25 cellular contexts compared by ENCODE assay signal in genomic region chr10:103877861-103878260, GRCh38. TPM values are rescaled to one million over a fixed set of nuclear protein-coding genes. Genes with fewer than 3 reads are reported as not detected.
DNase-seq lines count a peak whose midpoint lies in the region; ATAC-seq and TF ChIP-seq lines count a peak whose summit lies in the region.
"Had no signal": no experiment of that assay in that cellular context is flagged by ENCODE, and none has a peak within 500 bp of the region (broad histone marks: within the 10 kb centered on the region; RNA-seq: fewer than 3 reads in every experiment).

No MANE protein-coding gene starts in this region.

- no peaks in the 10 kb centered on the region for H3K27me3 ChIP-seq in esophagus squamous epithelium
- H3K27me3 ChIP-seq in trophoblast cell (ENCODE audit: insufficient read depth, low read length): no peaks in the 10 kb centered on the region
- H3K27me3 ChIP-seq: SJCRH30 had no signal

- H3K36me3 ChIP-seq in esophagus squamous epithelium (peaks cover 0 to 72% (median 0%) of the 10 kb centered on the region in 3 donors), trophoblast cell (ENCODE audit: control insufficient read depth in 1 of 2, insufficient read depth in 2 of 2, low read length in 2 of 2) (peaks cover 0 to 2% of the 10 kb centered on the region in 2 experiments)
- H3K36me3 ChIP-seq: SJCRH30 had no signal

- peak overlapping the region; percentile 26 for H4K91ac ChIP-seq in trophoblast cell (ENCODE audit: low read depth, low read length)

- H3K27me3 Mint-ChIP-seq in activated naive CD8-positive, alpha-beta T cell treated with anti-CD3 and anti-CD28 coated beads, Interleukin-2, amount 50 U/mL, for 24 hours: no peaks in the 10 kb centered on the region
- H3K27me3 Mint-ChIP-seq in activated naive CD8-positive, alpha-beta T cell treated with anti-CD3 and anti-CD28 coated beads for 36 hours: no peaks in the 10 kb centered on the region
- H3K27me3 Mint-ChIP-seq: CD4-positive, alpha-beta memory T cell had no signal

- H3K79me2 ChIP-seq in trophoblast cell (ENCODE audit: control insufficient read depth, insufficient read depth, low read length, poor library complexity): no peaks in the 10 kb centered on the region

- H2AK5ac ChIP-seq in trophoblast cell (ENCODE audit: low read length): peak overlapping the region; percentile 2

- no peak for DNase-seq in activated naive CD8-positive, alpha-beta T cell treated with anti-CD3 and anti-CD28 coated beads, Interleukin-2, amount 50 U/mL, for 24 hours
- no peak for DNase-seq in activated naive CD8-positive, alpha-beta T cell treated with anti-CD3 and anti-CD28 coated beads for 36 hours
- DNase-seq in esophagus squamous epithelium (lab: John Stamatoyannopoulos, UW) (no peak), trophoblast cell (no peak), left colon (no peak), substantia nigra (lab: John Stamatoyannopoulos, UW) (no peak), activated gamma-delta T cell treated with Interleukin-2 at 50 U/mL for 16 hours (no peak)
- DNase-seq: AML-193; CD4-positive, alpha-beta memory T cell; COR-L47; GDM1; H9; HFFc6; Kasumi-1; NCI-H1105 treated with DMSO at 0.1 percent for 48 hours; NCI-H146; NCI-H1930; NCI-H2107; NCI-H526 treated with DMSO at 0.1 percent for 48 hours; PC-9; SJCRH30 had no signal

- no peaks in the 10 kb centered on the region for H3K9me3 ChIP-seq in esophagus squamous epithelium
- H3K9me3 ChIP-seq in trophoblast cell (ENCODE audit: insufficient read depth, low read depth, low read length): no peaks in the 10 kb centered on the region
- H3K9me3 ChIP-seq: SJCRH30 had no signal

- no peaks in the 10 kb centered on the region for H3K9me3 Mint-ChIP-seq in activated naive CD8-positive, alpha-beta T cell treated with anti-CD3 and anti-CD28 coated beads, Interleukin-2, amount 50 U/mL, for 24 hours
- no peaks in the 10 kb centered on the region for H3K9me3 Mint-ChIP-seq in activated naive CD8-positive, alpha-beta T cell treated with anti-CD3 and anti-CD28 coated beads for 36 hours
- H3K9me3 Mint-ChIP-seq: CD4-positive, alpha-beta memory T cell; GM23338; H9; HFFc6 had no signal

- H2BK120ac ChIP-seq in trophoblast cell (ENCODE audit: insufficient read depth, low read length, poor library complexity): no peak overlapping the region

- peak overlapping the region; percentile 1 for H2BK12ac ChIP-seq in trophoblast cell (ENCODE audit: low read length)

- no peak overlapping the region for H3K4me2 ChIP-seq in trophoblast cell (ENCODE audit: low read length)
- H3K4me2 ChIP-seq: GM23338, PC-9 had no signal

- H3K4ac ChIP-seq in trophoblast cell (ENCODE audit: low read depth, low read length): no peak overlapping the region

- H4K12ac ChIP-seq in trophoblast cell (ENCODE audit: low read depth, low read length): no peak overlapping the region

- intact Hi-C loops in esophagus squamous epithelium (cut with DNase I) (no loop called here), left colon (cut with DNase I, micrococcal nuclease) (no loop called here)

- no peak overlapping the region for H3K4me3 ChIP-seq in esophagus squamous epithelium
- H3K4me3 ChIP-seq in trophoblast cell (ENCODE audit: low read depth, low read length): no peak overlapping the region
- H3K4me3 ChIP-seq: GM12878, GM23338, K562, PC-9, SJCRH30 had no signal

- no peak overlapping the region for H4K8ac ChIP-seq in trophoblast cell (ENCODE audit: low read depth, low read length)

- H3K14ac ChIP-seq in trophoblast cell (ENCODE audit: low read length): no peak overlapping the region

- H3K27ac ChIP-seq in esophagus squamous epithelium (peak overlapping the region in 3 of 4 donors; percentile 15 to 90 (median 84)), trophoblast cell (ENCODE audit: low read depth, low read length) (no peak overlapping the region), substantia nigra (ENCODE audit: low read depth, low read length, poor library complexity, severe bottlenecking) (no peak overlapping the region)
- H3K27ac ChIP-seq: PC-9, SJCRH30 had no signal

- H3K18ac ChIP-seq in trophoblast cell (ENCODE audit: low read length): no peak overlapping the region

- peaks cover 30% of the 10 kb centered on the region for H3K79me1 ChIP-seq in trophoblast cell (ENCODE audit: low read length)

- peaks cover 8% of the 10 kb centered on the region for H3K36me3 Mint-ChIP-seq in activated naive CD8-positive, alpha-beta T cell treated with anti-CD3 and anti-CD28 coated beads, Interleukin-2, amount 50 U/mL, for 24 hours (ENCODE audit: low read depth)
- peaks cover 13% of the 10 kb centered on the region for H3K36me3 Mint-ChIP-seq in activated naive CD8-positive, alpha-beta T cell treated with anti-CD3 and anti-CD28 coated beads for 36 hours

- H3K4me1 ChIP-seq in esophagus squamous epithelium (peaks cover 8 to 80% (median 37%) of the 10 kb centered on the region in 3 donors), trophoblast cell (ENCODE audit: control insufficient read depth in 1 of 2, insufficient read depth in 2 of 2, low read length in 2 of 2) (peaks cover 30 to 38% of the 10 kb centered on the region in 2 experiments)
- H3K4me1 ChIP-seq: SJCRH30 had no signal

- no peak overlapping the region for H3K4me3 Mint-ChIP-seq in activated naive CD8-positive, alpha-beta T cell treated with anti-CD3 and anti-CD28 coated beads, Interleukin-2, amount 50 U/mL, for 24 hours
- no peak overlapping the region for H3K4me3 Mint-ChIP-seq in activated naive CD8-positive, alpha-beta T cell treated with anti-CD3 and anti-CD28 coated beads for 36 hours
- H3K4me3 Mint-ChIP-seq: CD4-positive, alpha-beta memory T cell; GM23338; H9; HFFc6 had no signal

- no peak for TF ChIP-seq POLR2A in esophagus squamous epithelium (IDR thresholded peaks at IDR 0.05)

- ATAC-seq in activated naive CD8-positive, alpha-beta T cell treated with anti-CD3 and anti-CD28 coated beads, Interleukin-2, amount 50 U/mL, for 24 hours: no peak
- no peak for ATAC-seq in left colon
- ATAC-seq: GM12878, GM23338, K562, Right ventricle myocardium inferior had no signal

- no peak overlapping the region for H3K9ac ChIP-seq in trophoblast cell (ENCODE audit: low read length)

- no peak overlapping the region for H2BK5ac ChIP-seq in trophoblast cell (ENCODE audit: low read depth, low read length, poor library complexity)

- TF ChIP-seq CTCF in esophagus squamous epithelium (IDR thresholded peaks at IDR 0.05): no peak

- H3K4me1 Mint-ChIP-seq in activated naive CD8-positive, alpha-beta T cell treated with anti-CD3 and anti-CD28 coated beads, Interleukin-2, amount 50 U/mL, for 24 hours: peaks cover 4% of the 10 kb centered on the region
- H3K4me1 Mint-ChIP-seq in activated naive CD8-positive, alpha-beta T cell treated with anti-CD3 and anti-CD28 coated beads for 36 hours: peaks cover 6% of the 10 kb centered on the region
- H3K4me1 Mint-ChIP-seq: GM23338 had no signal

- H3K23ac ChIP-seq in trophoblast cell (ENCODE audit: low read length): no peak overlapping the region

- H2AFZ ChIP-seq in trophoblast cell (ENCODE audit: insufficient read depth, low read length, poor library complexity): no peak overlapping the region
- H2AFZ ChIP-seq: GM23338, PC-9 had no signal

- peak overlapping the region; percentile 47 for H3K27ac Mint-ChIP-seq in activated naive CD8-positive, alpha-beta T cell treated with anti-CD3 and anti-CD28 coated beads, Interleukin-2, amount 50 U/mL, for 24 hours
- H3K27ac Mint-ChIP-seq in activated naive CD8-positive, alpha-beta T cell treated with anti-CD3 and anti-CD28 coated beads for 36 hours: no peak overlapping the region
- H3K27ac Mint-ChIP-seq: GM23338, H9, HFFc6 had no signal

- 83 to 100% methylated on average over 1 of the region's 1 CpG for WGBS in esophagus squamous epithelium, 2 donors
- no CpG with 5 or more reads among the region's 1 CpG for WGBS in trophoblast cell (ENCODE audit: extremely low coverage, insufficient coverage, insufficient read length)

RNA-seq across cellular contexts. Expression of gene SH3PXD2A, which starts 22.5 kb away (rescaled TPM):
- total RNA-seq in activated naive CD8-positive, alpha-beta T cell treated with anti-CD3 and anti-CD28 coated beads for 36 hours: 10 to 100 TPM; 10.2 to 10.9 TPM
- total RNA-seq in esophagus squamous epithelium (10 to 100 TPM; 25.1 to 57.8 (median 42.7) TPM), left colon (10 to 100 TPM; 48.5 to 49.4 TPM)
- 8.3 and 8.6 TPM in 2 replicates for polyA plus RNA-seq in trophoblast cell (2013)

RNA-seq across cellular contexts. Expression of gene STN1, which starts 40.1 kb away (rescaled TPM):
- total RNA-seq in activated naive CD8-positive, alpha-beta T cell treated with anti-CD3 and anti-CD28 coated beads for 36 hours: 10 to 100 TPM; 25.4 to 25.5 TPM
- total RNA-seq in esophagus squamous epithelium: 10 to 100 TPM; 20.4 to 52.8 (median 32.5) TPM
- 15.1 and 17.4 TPM in 2 replicates for polyA plus RNA-seq in trophoblast cell (2013)
- total RNA-seq in left colon: 10 to 100 TPM; 24.4 to 25.7 TPM

Comparison
In these comparisons a context has a peak if more than half of its experiments do, and no peak if none do; other contexts are left out.
1. H3K27ac ChIP-seq: peak in esophagus squamous epithelium (3 of 4); none in trophoblast cell (single experiment) and substantia nigra (single experiment).